In genomic region chr3:127888564-127889107, GRCh38 we compare ENCODE assay signal across 18 cellular contexts. TPM values are rescaled to one million over a fixed set of nuclear protein-coding genes. Genes with fewer than 3 reads are reported as not detected.
DNase-seq lines count a peak whose midpoint lies in the region; ATAC-seq, FAIRE-seq and TF ChIP-seq lines count a peak whose summit lies in the region.
"Had no signal": no experiment of that assay in that cellular context is flagged by ENCODE, and none has a peak within 500 bp of the region (broad histone marks: within the 10 kb centered on the region; RNA-seq: fewer than 3 reads in every experiment).

No MANE protein-coding gene starts in this region.

- no peak for ATAC-seq in GM21381 (IDR thresholded peaks at IDR 0.05; ENCODE audit: unreplicated experiment)
- ATAC-seq: activated CD8-positive, alpha-beta T cell treated with anti-CD3 and anti-CD28 coated beads, Interleukin-2, amount 10 ng/mL, durations not matched to agents 7 days and 5 days had no signal

- DNase-seq in NCI-H82 (lab: John Stamatoyannopoulos, UW) = peak; percentile 42
- DNase-seq in NCI-H82 treated with DMSO at 0.1 percent for 48 hours (lab: John Stamatoyannopoulos, UW; ENCODE audit: unreplicated experiment) = no peak
- DNase-seq in choroid plexus epithelial cell (ENCODE audit: low read depth) = peak; percentile 33
- DNase-seq in kidney tubule cell (ENCODE audit: low spot score) = peak; percentile 12
- DNase-seq in ureter (ENCODE audit: low spot score) = peak; percentile 50
- no peak for DNase-seq in GM19239 (ENCODE audit: insufficient read length, low spot score)
- DNase-seq in NK-92 (lab: John Stamatoyannopoulos, UW; ENCODE audit: unreplicated experiment) = no peak
- DNase-seq: activated CD8-positive, alpha-beta T cell treated with anti-CD3 and anti-CD28 coated beads, Interleukin-2, amount 10 ng/mL, durations not matched to agents 7 days and 5 days; CD4-positive, alpha-beta T cell; Kasumi-1; NCI-H1436; NCI-H446; stomach had no signal

- H3K4me3 ChIP-seq in choroid plexus epithelial cell (ENCODE audit: low read depth, low read length) = no peak overlapping the region
- H3K4me3 ChIP-seq: stomach had no signal

- no peak for FAIRE-seq in GM19239 (lab: Jason Lieb, UNC)
- FAIRE-seq: bronchial epithelial cell, endometrium, TTC549 had no signal

- TF ChIP-seq CTCF in choroid plexus epithelial cell (conservative IDR thresholded peaks at IDR 0.05; ENCODE audit: low read depth, low read length) = no peak

RNA-seq across cellular contexts. Expression of gene KBTBD12, which starts 26.4 kb away (rescaled TPM):
- 5.5 TPM for total RNA-seq in ureter
- total RNA-seq: activated CD8-positive, alpha-beta T cell treated with anti-CD3 and anti-CD28 coated beads, Interleukin-2, amount 10 ng/mL, durations not matched to agents 7 days and 5 days; CD4-positive, alpha-beta T cell; mesothelial cell of epicardium had no signal

Comparison
In these comparisons a context has a peak if more than half of its experiments do, and no peak if none do; other contexts are left out.
1. DNase-seq: peak in NCI-H82 (single experiment), choroid plexus epithelial cell (single experiment), kidney tubule cell (single experiment) and ureter (single experiment); none in NCI-H82 treated with DMSO at 0.1 percent for 48 hours (single experiment), GM19239 (single experiment) and NK-92 (single experiment).